In genomic region chr16:71896688-71897368, GRCh38 we compare ENCODE assay signal across 9 cellular contexts. TPM values are rescaled to one million over a fixed set of nuclear protein-coding genes. Genes with fewer than 3 reads are reported as not detected.
DNase-seq lines count a peak whose midpoint lies in the region; ATAC-seq and TF ChIP-seq lines count a peak whose summit lies in the region.
"Had no signal": no experiment of that assay in that cellular context is flagged by ENCODE, and none has a peak within 500 bp of the region (broad histone marks: within the 10 kb centered on the region; RNA-seq: fewer than 3 reads in every experiment).

No MANE protein-coding gene starts in this region.

- peak overlapping the region; percentile 84 for H3K27ac Mint-ChIP-seq in activated T-cell treated with anti-CD3 and anti-CD28 coated beads, Interleukin-2, amount 50 U/mL, for 24 hours
- H3K27ac Mint-ChIP-seq in activated naive CD8-positive, alpha-beta T cell treated with anti-CD3 and anti-CD28 coated beads, Interleukin-2, amount 50 U/mL, for 24 hours, result peak overlapping the region; percentile 46

- no peak for DNase-seq in activated T-cell treated with anti-CD3 and anti-CD28 coated beads, Interleukin-2, amount 50 U/mL, for 24 hours
- DNase-seq in activated T-cell treated with anti-CD3 and anti-CD28 coated beads for 4 hours, result no peak
- DNase-seq in activated naive CD8-positive, alpha-beta T cell treated with anti-CD3 and anti-CD28 coated beads, Interleukin-2, amount 50 U/mL, for 24 hours, result no peak
- no peak for DNase-seq in thyroid gland
- no peak for DNase-seq in NCI-H1436 (lab: John Stamatoyannopoulos, UW)
- DNase-seq in GM13977 (ENCODE audit: low spot score), result no peak
- DNase-seq in cerebellum (ENCODE audit: low spot score), result no peak
- DNase-seq: activated gamma-delta T cell treated with Interleukin-2 at 50 U/mL for 16 hours had no signal

- ATAC-seq in activated naive CD8-positive, alpha-beta T cell treated with anti-CD3 and anti-CD28 coated beads, Interleukin-2, amount 50 U/mL, for 24 hours, result no peak

- H3K36me3 ChIP-seq in liver (ENCODE audit: control insufficient read depth in 4 of 4, insufficient read depth in 3 of 4, low read depth in 1 of 4, low read length in 3 of 4), result no peaks in the 10 kb centered on the region
- no peaks in the 10 kb centered on the region for H3K36me3 ChIP-seq in thyroid gland

- H3K9me3 ChIP-seq in liver (ENCODE audit: control insufficient read depth in 4 of 4, low read length in 3 of 4), result no peaks in the 10 kb centered on the region
- H3K9me3 ChIP-seq in thyroid gland, result no peaks in the 10 kb centered on the region

- TF ChIP-seq CTCF in liver (IDR thresholded peaks at IDR 0.05; ENCODE audit: low read depth, low read length, missing input control), result no peak
- no peak for TF ChIP-seq CTCF in thyroid gland (IDR thresholded peaks at IDR 0.05)
- TF ChIP-seq CTCF in GM13977 (IDR thresholded peaks at IDR 0.05; ENCODE audit: extremely low read depth, insufficient read depth, missing control alignments), result no peak

- H3K36me3 Mint-ChIP-seq in activated T-cell treated with anti-CD3 and anti-CD28 coated beads, Interleukin-2, amount 50 U/mL, for 24 hours (ENCODE audit: low read depth), result peaks cover 44% of the 10 kb centered on the region
- peaks cover 7% of the 10 kb centered on the region for H3K36me3 Mint-ChIP-seq in activated naive CD8-positive, alpha-beta T cell treated with anti-CD3 and anti-CD28 coated beads, Interleukin-2, amount 50 U/mL, for 24 hours (ENCODE audit: low read depth)

- H3K9me3 Mint-ChIP-seq in activated T-cell treated with anti-CD3 and anti-CD28 coated beads, Interleukin-2, amount 50 U/mL, for 24 hours, result no peaks in the 10 kb centered on the region
- no peaks in the 10 kb centered on the region for H3K9me3 Mint-ChIP-seq in activated naive CD8-positive, alpha-beta T cell treated with anti-CD3 and anti-CD28 coated beads, Interleukin-2, amount 50 U/mL, for 24 hours

- H3K27ac ChIP-seq in liver (ENCODE audit: low read depth in 1 of 2, low read length in 2 of 2) (no peak overlapping the region), thyroid gland (peak overlapping the region; percentile 94 to 98 (median 98))

- H3K4me1 Mint-ChIP-seq in activated T-cell treated with anti-CD3 and anti-CD28 coated beads, Interleukin-2, amount 50 U/mL, for 24 hours (ENCODE audit: low read depth), result peaks cover 41% of the 10 kb centered on the region
- H3K4me1 Mint-ChIP-seq in activated naive CD8-positive, alpha-beta T cell treated with anti-CD3 and anti-CD28 coated beads, Interleukin-2, amount 50 U/mL, for 24 hours, result peaks cover 53% of the 10 kb centered on the region

- H3K27me3 ChIP-seq in liver (ENCODE audit: control insufficient read depth in 4 of 4, insufficient read depth in 4 of 4, low read length in 3 of 4), result no peaks in the 10 kb centered on the region
- H3K27me3 ChIP-seq in thyroid gland, result no peaks in the 10 kb centered on the region

- intact Hi-C loops in thyroid gland (cut with DNase I), result no loop called here

- no peaks in the 10 kb centered on the region for H3K27me3 Mint-ChIP-seq in activated T-cell treated with anti-CD3 and anti-CD28 coated beads, Interleukin-2, amount 50 U/mL, for 24 hours
- H3K27me3 Mint-ChIP-seq in activated naive CD8-positive, alpha-beta T cell treated with anti-CD3 and anti-CD28 coated beads, Interleukin-2, amount 50 U/mL, for 24 hours, result no peaks in the 10 kb centered on the region

- no peak for TF ChIP-seq RAD21 in liver (IDR thresholded peaks at IDR 0.05)

- H3K4me3 ChIP-seq in liver (ENCODE audit: low read depth in 1 of 3, low read length in 3 of 3), result peak overlapping the region in 2 of 3 donors; percentile 91 to 93
- peak overlapping the region in 2 of 3 donors; percentile 76 to 92 for H3K4me3 ChIP-seq in thyroid gland (replicated peaks in 1 of 3)

- peak overlapping the region; percentile 1 to 84 for H3K9ac ChIP-seq in liver (ENCODE audit: low read depth in 1 of 2, low read length in 2 of 2)

- WGBS in liver, result 62% methylated on average over 15 of the region's 15 CpGs
- 52 to 55% methylated on average over 15 of the region's 15 CpGs for WGBS in thyroid gland, 2 donors

- H3K4me1 ChIP-seq in liver (ENCODE audit: control insufficient read depth in 4 of 4, insufficient read depth in 4 of 4, low read length in 3 of 4) (peaks cover 0 to 26% (median 8%) of the 10 kb centered on the region in 4 donors), thyroid gland (peaks cover 15 to 35% of the 10 kb centered on the region in 2 donors)

- in situ Hi-C loops in GM13977 (cut with MboI; ENCODE audit: low pct_unique_long_range_greater_than_20kb, low sequenced_read_pairs, unreplicated experiment), result no loop called here

- TF ChIP-seq POLR2A in thyroid gland (IDR thresholded peaks at IDR 0.05), result no peak

- H3K4me3 Mint-ChIP-seq in activated T-cell treated with anti-CD3 and anti-CD28 coated beads, Interleukin-2, amount 50 U/mL, for 24 hours, result peak overlapping the region; percentile 98
- peak overlapping the region; percentile 96 for H3K4me3 Mint-ChIP-seq in activated naive CD8-positive, alpha-beta T cell treated with anti-CD3 and anti-CD28 coated beads, Interleukin-2, amount 50 U/mL, for 24 hours

TF ChIP-seq in liver, 16 proteins besides CTCF, POLR2A, EP300 and RAD21:
- TF ChIP-seq JUND (IDR thresholded peaks at IDR 0.05) (no peak), YY1 (IDR thresholded peaks at IDR 0.05) (no peak), FOXA1 (IDR thresholded peaks at IDR 0.05) (no peak), TAF1 (conservative IDR thresholded peaks at IDR 0.05) (no peak), SP1 (IDR thresholded peaks at IDR 0.05) (no peak), HNF4G (IDR thresholded peaks at IDR 0.05) (no peak), NR2F2 (IDR thresholded peaks at IDR 0.05) (no peak), GABPA (IDR thresholded peaks at IDR 0.05 in 1 of 2, conservative IDR thresholded peaks at IDR 0.05 in 1 of 2) (no peak), EGR1 (IDR thresholded peaks at IDR 0.05; ENCODE audit: low read depth in 2 of 2) (no peak), MAX (IDR thresholded peaks at IDR 0.05) (no peak), ZBTB33 (IDR thresholded peaks at IDR 0.05) (no peak), FOXA2 (IDR thresholded peaks at IDR 0.05) (no peak), RXRA (IDR thresholded peaks at IDR 0.05) (no peak), HNF4A (conservative IDR thresholded peaks at IDR 0.05) (no peak)
- TF ChIP-seq, protein P1, sequence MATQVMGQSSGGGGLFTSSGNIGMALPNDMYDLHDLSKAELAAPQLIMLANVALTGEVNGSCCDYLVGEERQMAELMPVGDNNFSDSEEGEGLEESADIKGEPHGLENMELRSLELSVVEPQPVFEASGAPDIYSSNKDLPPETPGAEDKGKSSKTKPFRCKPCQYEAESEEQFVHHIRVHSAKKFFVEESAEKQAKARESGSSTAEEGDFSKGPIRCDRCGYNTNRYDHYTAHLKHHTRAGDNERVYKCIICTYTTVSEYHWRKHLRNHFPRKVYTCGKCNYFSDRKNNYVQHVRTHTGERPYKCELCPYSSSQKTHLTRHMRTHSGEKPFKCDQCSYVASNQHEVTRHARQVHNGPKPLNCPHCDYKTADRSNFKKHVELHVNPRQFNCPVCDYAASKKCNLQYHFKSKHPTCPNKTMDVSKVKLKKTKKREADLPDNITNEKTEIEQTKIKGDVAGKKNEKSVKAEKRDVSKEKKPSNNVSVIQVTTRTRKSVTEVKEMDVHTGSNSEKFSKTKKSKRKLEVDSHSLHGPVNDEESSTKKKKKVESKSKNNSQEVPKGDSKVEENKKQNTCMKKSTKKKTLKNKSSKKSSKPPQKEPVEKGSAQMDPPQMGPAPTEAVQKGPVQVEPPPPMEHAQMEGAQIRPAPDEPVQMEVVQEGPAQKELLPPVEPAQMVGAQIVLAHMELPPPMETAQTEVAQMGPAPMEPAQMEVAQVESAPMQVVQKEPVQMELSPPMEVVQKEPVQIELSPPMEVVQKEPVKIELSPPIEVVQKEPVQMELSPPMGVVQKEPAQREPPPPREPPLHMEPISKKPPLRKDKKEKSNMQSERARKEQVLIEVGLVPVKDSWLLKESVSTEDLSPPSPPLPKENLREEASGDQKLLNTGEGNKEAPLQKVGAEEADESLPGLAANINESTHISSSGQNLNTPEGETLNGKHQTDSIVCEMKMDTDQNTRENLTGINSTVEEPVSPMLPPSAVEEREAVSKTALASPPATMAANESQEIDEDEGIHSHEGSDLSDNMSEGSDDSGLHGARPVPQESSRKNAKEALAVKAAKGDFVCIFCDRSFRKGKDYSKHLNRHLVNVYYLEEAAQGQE (IDR thresholded peaks at IDR 0.05), result no peak
- TF ChIP-seq, protein P2, sequence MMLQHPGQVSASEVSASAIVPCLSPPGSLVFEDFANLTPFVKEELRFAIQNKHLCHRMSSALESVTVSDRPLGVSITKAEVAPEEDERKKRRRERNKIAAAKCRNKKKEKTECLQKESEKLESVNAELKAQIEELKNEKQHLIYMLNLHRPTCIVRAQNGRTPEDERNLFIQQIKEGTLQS (IDR thresholded peaks at IDR 0.05), result no peak
TF ChIP-seq in liver: peak in this region for 0.

RNA-seq across cellular contexts. Expression of gene IST1, which starts 1.5 kb away (rescaled TPM):
- total RNA-seq in liver, result 10 to 100 TPM; 65.4 to 95.3 TPM
- 10 to 100 TPM; 33.8 to 41.7 TPM for polyA plus RNA-seq in liver
- 100 to 1,000 TPM; 215 to 253 (median 223) TPM for total RNA-seq in thyroid gland
- 134 TPM for total RNA-seq in cerebellum

RNA-seq across cellular contexts. Expression of gene ZNF821, which starts 12.8 kb away (rescaled TPM):
- 1 to 10 TPM; 1.9 to 2.1 TPM for total RNA-seq in liver
- 1 to 10 TPM; 1.0 to 3.0 TPM for polyA plus RNA-seq in liver
- 10 to 100 TPM in 3 of 4 donors, 1 to 10 TPM in 1; 7.9 to 17.8 (median 11.6) TPM for total RNA-seq in thyroid gland
- 22.2 TPM for total RNA-seq in cerebellum

RNA-seq across cellular contexts. Expression of gene ATXN1L, which starts 51.1 kb away (rescaled TPM):
- total RNA-seq in liver (10 to 100 TPM; 10.7 to 15.0 TPM), thyroid gland (10 to 100 TPM; 23.2 to 39.4 (median 27.1) TPM), cerebellum (13.2 TPM)
- polyA plus RNA-seq in liver, result 1 to 10 TPM; 5.7 to 6.3 TPM

Comparison
In these comparisons a context has a peak if more than half of its experiments do, and no peak if none do; other contexts are left out.
1. H3K27ac ChIP-seq: peak in thyroid gland (3 of 3); none in liver (0 of 2).